In the genomic region with DNA sequence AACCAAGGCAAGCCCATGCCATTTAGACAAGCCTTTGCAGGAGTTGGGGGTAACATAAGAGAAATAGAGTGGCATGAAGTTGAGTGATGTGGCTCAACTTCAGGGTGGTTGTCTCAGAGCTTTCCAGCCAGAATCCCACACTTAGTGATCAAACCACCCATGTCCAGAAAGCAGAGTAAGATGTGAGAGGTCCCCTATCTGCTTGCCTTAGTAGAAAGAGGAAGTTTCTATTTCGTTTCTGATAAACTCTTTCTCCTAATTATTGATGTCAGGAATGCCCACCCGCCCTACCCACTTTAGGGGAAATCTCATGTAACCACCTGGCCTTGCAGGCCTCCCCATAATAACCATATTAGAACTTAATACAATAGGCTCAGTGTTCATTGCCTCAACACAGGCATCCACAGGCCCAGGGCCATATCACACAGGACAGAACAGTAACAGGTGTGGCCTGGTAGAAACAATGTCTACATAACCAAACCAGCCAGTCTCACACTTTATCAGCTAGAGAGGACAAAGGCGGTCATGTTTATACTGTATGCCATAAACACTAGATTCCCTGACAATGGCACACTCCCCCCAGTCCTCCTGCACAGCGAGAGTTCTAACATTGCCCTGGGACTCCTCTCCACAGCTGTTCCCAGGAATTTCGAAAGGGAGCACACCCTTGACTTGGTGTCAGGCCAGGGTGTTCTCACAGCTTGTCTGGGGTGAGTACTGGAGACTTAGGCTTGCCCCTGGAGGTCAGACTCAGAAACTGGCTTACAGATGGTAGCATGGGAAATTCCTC, we compare ENCODE assay signal across 14 cellular contexts.
DNase-seq lines count a peak whose midpoint lies in the region; ATAC-seq and TF ChIP-seq lines count a peak whose summit lies in the region.
"Had no signal": no experiment of that assay in that cellular context is flagged by ENCODE, and none has a peak within 500 bp of the region (broad histone marks: within the 10 kb centered on the region; RNA-seq: fewer than 3 reads in every experiment).

No MANE protein-coding gene starts in this region.

- TF ChIP-seq CTCF in OCI-LY3 (IDR thresholded peaks at IDR 0.05; ENCODE audit: low read depth, low read length) (no peak), progenitor cell of endocrine pancreas (IDR thresholded peaks at IDR 0.05; ENCODE audit: unreplicated experiment) (no peak)
- TF ChIP-seq CTCF in CD8-positive, alpha-beta T cell (IDR thresholded peaks at IDR 0.05) = no peak

- H3K4me3 ChIP-seq in OCI-LY3 (ENCODE audit: low read length) = no peak overlapping the region; the same call in 1 of the 2 replicates
- peak overlapping the region; percentile 2 for H3K4me3 ChIP-seq in trophoblast cell (ENCODE audit: low read depth, low read length)
- no peak overlapping the region for H3K4me3 ChIP-seq in CD8-positive, alpha-beta T cell (ENCODE audit: low read depth, low read length)

- H2AFZ ChIP-seq in OCI-LY3 (ENCODE audit: low read depth, low read length) (no peak overlapping the region), trophoblast cell (ENCODE audit: insufficient read depth, low read length, poor library complexity) (no peak overlapping the region)

- H2BK12ac ChIP-seq in trophoblast cell (ENCODE audit: low read length) = no peak overlapping the region

- H3K27ac ChIP-seq in OCI-LY3 (ENCODE audit: low read length) (peak overlapping the region; percentile 73), trophoblast cell (ENCODE audit: low read depth, low read length) (no peak overlapping the region)
- H3K27ac ChIP-seq in CD8-positive, alpha-beta T cell (ENCODE audit: low read depth, low read length) = no peak overlapping the region

- no peak overlapping the region for H3K27ac Mint-ChIP-seq in CD8-positive, alpha-beta T cell
- H3K27ac Mint-ChIP-seq in progenitor cell of endocrine pancreas = no peak overlapping the region
- H3K27ac Mint-ChIP-seq: natural killer cell treated with Interleukin-12 subunit alpha and Interleukin-12 subunit beta and Interleukin-15 and Interleukin-18, amount 100 ng/mL, for 72 hours had no signal

- no peak overlapping the region for H3K4ac ChIP-seq in trophoblast cell (ENCODE audit: low read depth, low read length)

- POLR2A ChIA-PET in CD8-positive, alpha-beta T cell (lab: Charles Lee) = no interaction called here

- no peak overlapping the region for H3K4me3 Mint-ChIP-seq in CD8-positive, alpha-beta T cell
- H3K4me3 Mint-ChIP-seq in progenitor cell of endocrine pancreas (ENCODE audit: low read depth) = no peak overlapping the region
- H3K4me3 Mint-ChIP-seq: CD14-positive monocyte; natural killer cell treated with Interleukin-12 subunit alpha and Interleukin-12 subunit beta and Interleukin-15 and Interleukin-18, amount 100 ng/mL, for 72 hours had no signal

- H3K27me3 Mint-ChIP-seq in CD8-positive, alpha-beta T cell (ENCODE audit: low read depth) = peaks cover 13% of the 10 kb centered on the region
- H3K27me3 Mint-ChIP-seq in progenitor cell of endocrine pancreas = peaks cover 6% of the 10 kb centered on the region

- peaks cover 2% of the 10 kb centered on the region for H3K36me3 ChIP-seq in OCI-LY3 (replicated peaks; ENCODE audit: low read depth, low read length)
- H3K36me3 ChIP-seq in trophoblast cell (ENCODE audit: control insufficient read depth in 1 of 2, insufficient read depth in 2 of 2, low read length in 2 of 2) = no peaks in the 10 kb centered on the region
- no peaks in the 10 kb centered on the region for H3K36me3 ChIP-seq in CD8-positive, alpha-beta T cell (ENCODE audit: insufficient read depth, low read length)

- no peak overlapping the region for H4K8ac ChIP-seq in trophoblast cell (ENCODE audit: low read depth, low read length)

- H3K79me2 ChIP-seq in OCI-LY3 (ENCODE audit: low read length) (no peaks in the 10 kb centered on the region), trophoblast cell (ENCODE audit: control insufficient read depth, insufficient read depth, low read length, poor library complexity) (no peaks in the 10 kb centered on the region)

- peak overlapping the region; percentile 40 for H3K4me2 ChIP-seq in OCI-LY3 (ENCODE audit: low read length)
- no peak overlapping the region for H3K4me2 ChIP-seq in trophoblast cell (ENCODE audit: low read length)

- no peaks in the 10 kb centered on the region for H3K4me1 Mint-ChIP-seq in CD8-positive, alpha-beta T cell (ENCODE audit: low read depth)
- H3K4me1 Mint-ChIP-seq in progenitor cell of endocrine pancreas (ENCODE audit: low read depth) = peaks cover 4% of the 10 kb centered on the region

- H3K36me3 Mint-ChIP-seq in CD8-positive, alpha-beta T cell = no peaks in the 10 kb centered on the region
- H3K36me3 Mint-ChIP-seq in progenitor cell of endocrine pancreas (ENCODE audit: insufficient read depth) = no peaks in the 10 kb centered on the region
- H3K36me3 Mint-ChIP-seq: CD14-positive monocyte; natural killer cell treated with Interleukin-12 subunit alpha and Interleukin-12 subunit beta and Interleukin-15 and Interleukin-18, amount 100 ng/mL, for 72 hours had no signal

- H3K9ac ChIP-seq in OCI-LY3 (ENCODE audit: low read length) = no peak overlapping the region; the same call in 1 of the 2 replicates
- H3K9ac ChIP-seq in trophoblast cell (ENCODE audit: low read length) = no peak overlapping the region

- no peak overlapping the region for H3K14ac ChIP-seq in trophoblast cell (ENCODE audit: low read length)

- no peak overlapping the region for H2AK5ac ChIP-seq in trophoblast cell (ENCODE audit: low read length)

- H3K18ac ChIP-seq in trophoblast cell (ENCODE audit: low read length) = no peak overlapping the region

- H3K27me3 ChIP-seq in OCI-LY3 (ENCODE audit: low read depth, low read length) = no peaks in the 10 kb centered on the region
- H3K27me3 ChIP-seq in trophoblast cell (ENCODE audit: insufficient read depth, low read length) = no peaks in the 10 kb centered on the region
- no peaks in the 10 kb centered on the region for H3K27me3 ChIP-seq in CD8-positive, alpha-beta T cell (ENCODE audit: insufficient read depth, low read length)

- WGBS in trophoblast cell (ENCODE audit: extremely low coverage, insufficient coverage, insufficient read length) = no CpG with 5 or more reads among the region's 5 CpGs

- no peak overlapping the region for H2BK120ac ChIP-seq in trophoblast cell (ENCODE audit: insufficient read depth, low read length, poor library complexity)

- no peak overlapping the region for H4K91ac ChIP-seq in trophoblast cell (ENCODE audit: low read depth, low read length)

- peak; percentile 54 for ATAC-seq in GM18870 (IDR thresholded peaks at IDR 0.05; ENCODE audit: unreplicated experiment)
- peak; percentile 56 for ATAC-seq in HG02571 (IDR thresholded peaks at IDR 0.05; ENCODE audit: unreplicated experiment)
- no peak for ATAC-seq in CD8-positive, alpha-beta T cell

- peaks cover 4% of the 10 kb centered on the region; the same call in 1 of the 2 replicates for H3K9me3 ChIP-seq in OCI-LY3 (ENCODE audit: insufficient read depth, low read length)
- H3K9me3 ChIP-seq in trophoblast cell (ENCODE audit: insufficient read depth, low read depth, low read length) = no peaks in the 10 kb centered on the region
- no peaks in the 10 kb centered on the region for H3K9me3 ChIP-seq in CD8-positive, alpha-beta T cell (ENCODE audit: low read length)

- H4K20me1 ChIP-seq in OCI-LY3 (ENCODE audit: insufficient read depth, low read length) = no peaks in the 10 kb centered on the region

- no peak overlapping the region for H4K12ac ChIP-seq in trophoblast cell (ENCODE audit: low read depth, low read length)

- no peak overlapping the region for H3K23ac ChIP-seq in trophoblast cell (ENCODE audit: low read length)

- no peak overlapping the region for H2BK5ac ChIP-seq in trophoblast cell (ENCODE audit: low read depth, low read length, poor library complexity)

- no peaks in the 10 kb centered on the region for H3K9me3 Mint-ChIP-seq in CD8-positive, alpha-beta T cell
- peaks cover 4% of the 10 kb centered on the region for H3K9me3 Mint-ChIP-seq in progenitor cell of endocrine pancreas (ENCODE audit: low read depth)
- H3K9me3 Mint-ChIP-seq: natural killer cell treated with Interleukin-12 subunit alpha and Interleukin-12 subunit beta and Interleukin-15 and Interleukin-18, amount 100 ng/mL, for 72 hours had no signal

- DNase-seq in trophoblast cell (no peak), progenitor cell of endocrine pancreas (ENCODE audit: low spot score, unreplicated experiment) (no peak), inferior parietal cortex (ENCODE audit: extremely low spot score) (no peak), pons (ENCODE audit: low spot score) (no peak)
- no peak for DNase-seq in CD8-positive, alpha-beta T cell
- DNase-seq: activated naive CD4-positive, alpha-beta T cell; NCI-H187; NK-92 treated with Interleukin-12 subunit alpha and Interleukin-12 subunit beta, amount 100 ng/mL, for 24 hours; SW 1271 had no signal

- intact Hi-C loops in CD8-positive, alpha-beta T cell (cut with DNase I, micrococcal nuclease) = no loop called here

- CTCF ChIA-PET in CD8-positive, alpha-beta T cell (lab: Charles Lee) = no interaction called here

- no peaks in the 10 kb centered on the region for H3K79me1 ChIP-seq in trophoblast cell (ENCODE audit: low read length)

- H3K4me1 ChIP-seq in OCI-LY3 (ENCODE audit: low read length) (peaks cover 35% of the 10 kb centered on the region), trophoblast cell (ENCODE audit: control insufficient read depth in 1 of 2, insufficient read depth in 2 of 2, low read length in 2 of 2) (no peaks in the 10 kb centered on the region)
- no peaks in the 10 kb centered on the region for H3K4me1 ChIP-seq in CD8-positive, alpha-beta T cell (ENCODE audit: insufficient read depth, low read length)
